ENCODE assay signal across 22 cellular contexts in genomic region chr10:119454231-119454804, GRCh38.
"Had no signal": no experiment of that assay in that cellular context is flagged by ENCODE, and none has a peak within 500 bp of the region (broad histone marks: within the 10 kb centered on the region; RNA-seq: fewer than 3 reads in every experiment).

No MANE protein-coding gene starts in this region.

- H2AFZ ChIP-seq: parathyroid adenoma had no signal

- H3K4me1 ChIP-seq: parathyroid adenoma had no signal

- H3K27ac ChIP-seq: brain microvascular endothelial cell, left ventricle myocardium inferior, neutrophil, parathyroid adenoma, spleen had no signal

- H3K4me3 ChIP-seq: left ventricle myocardium inferior, spleen had no signal

- H3K27me3 ChIP-seq: brain microvascular endothelial cell, neutrophil, spleen had no signal

- H3K9me3 ChIP-seq: left ventricle myocardium inferior, neutrophil, spleen had no signal

- H3K36me3 ChIP-seq: brain microvascular endothelial cell had no signal

- DNase-seq: activated CD4-positive, alpha-beta T cell treated with anti-CD3 and anti-CD28 coated beads, Interleukin-2, amount 10 ng/mL, durations not matched to agents 7 days and 5 days; activated CD8-positive, alpha-beta T cell treated with anti-CD3 and anti-CD28 coated beads, Interleukin-2, amount 10 ng/mL, durations not matched to agents 7 days and 5 days; activated effector memory CD4-positive, alpha-beta T cell treated with Interleukin-2 at 50 U/mL for 16 hours; activated naive CD4-positive, alpha-beta T cell treated with anti-CD3 and anti-CD28 coated beads, Interleukin-2, amount 10 ng/mL, durations not matched to agents 7 days and 5 days; activated naive CD8-positive, alpha-beta T cell treated with anti-CD3 and anti-CD28 coated beads, Interleukin-2, amount 50 U/mL, for 24 hours; activated T-cell treated with anti-CD3 and anti-CD28 coated beads, Interleukin-2, amount 50 U/mL, for 24 hours; aorta; brain microvascular endothelial cell; central memory CD4-positive, alpha-beta T cell; endodermal cell; foreskin melanocyte; glutamatergic neuron; hippocampal formation; kidney glomerular epithelial cell; left ventricle myocardium inferior; mammary epithelial cell; retina; spleen; T-helper 9 cell had no signal

- H3K9ac ChIP-seq: parathyroid adenoma had no signal

- ATAC-seq: activated CD4-positive, CD25-positive, alpha-beta regulatory T cell treated with anti-CD3 and anti-CD28 coated beads, Interleukin-2, amount 50 U/mL, for 24 hours; activated CD8-positive, alpha-beta T cell treated with anti-CD3 and anti-CD28 coated beads, Interleukin-2, amount 10 ng/mL, durations not matched to agents 7 days and 5 days; activated naive CD8-positive, alpha-beta T cell treated with anti-CD3 and anti-CD28 coated beads, Interleukin-2, amount 50 U/mL, for 24 hours had no signal

- H3K79me2 ChIP-seq: parathyroid adenoma had no signal
